ENCODE assay signal across 21 cellular contexts in the genomic region with DNA sequence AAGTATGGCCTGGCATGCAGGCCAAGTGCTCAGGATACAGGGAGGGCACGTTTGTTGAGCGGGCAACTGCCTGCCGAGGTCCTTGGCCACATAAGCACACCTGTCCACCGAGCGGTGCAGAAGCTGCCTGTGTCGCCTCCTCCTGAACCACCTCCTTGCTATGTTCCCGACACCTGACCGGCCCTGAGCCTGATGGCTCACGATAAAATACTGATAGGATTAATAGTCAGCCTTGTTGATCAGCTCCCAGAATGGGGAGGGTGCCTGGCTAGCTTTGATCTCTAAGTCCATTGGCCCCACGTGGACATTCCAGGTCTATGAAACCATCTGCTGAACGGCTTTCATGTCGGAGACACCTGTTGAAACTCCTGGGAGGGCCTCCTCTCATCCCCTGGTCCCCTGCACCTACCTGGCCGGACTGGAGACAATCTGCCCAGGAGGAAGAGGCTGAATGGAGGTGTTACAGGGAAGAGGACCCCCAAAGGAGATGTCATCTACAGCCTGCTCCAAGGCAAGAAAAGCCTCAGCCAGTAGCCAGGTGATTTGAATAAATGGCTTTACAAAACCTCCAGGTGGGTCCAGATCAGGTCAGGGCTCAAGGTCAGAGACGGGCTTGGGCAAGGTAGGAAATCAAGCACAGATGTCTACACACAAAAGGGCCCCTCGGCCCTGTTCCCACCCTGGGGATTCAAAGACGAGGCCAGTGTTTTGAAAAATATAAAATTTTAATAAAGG. TPM values are rescaled to one million over a fixed set of nuclear protein-coding genes. Genes with fewer than 3 reads are reported as not detected.
DNase-seq lines count a peak whose midpoint lies in the region; FAIRE-seq and TF ChIP-seq lines count a peak whose summit lies in the region.
"Had no signal": no experiment of that assay in that cellular context is flagged by ENCODE, and none has a peak within 500 bp of the region (broad histone marks: within the 10 kb centered on the region; RNA-seq: fewer than 3 reads in every experiment).

No MANE protein-coding gene starts in this region.

- H3K4me1 ChIP-seq in spleen: peaks cover 0 to 40% (median 19%) of the 10 kb centered on the region in 6 donors

- H3K27me3 Mint-ChIP-seq in mesothelial cell of epicardium (ENCODE audit: low read depth): no peaks in the 10 kb centered on the region

- no peaks in the 10 kb centered on the region for H3K9me3 Mint-ChIP-seq in mesothelial cell of epicardium
- H3K9me3 Mint-ChIP-seq: HFFc6 had no signal

- peaks cover 56% of the 10 kb centered on the region for H3K4me1 Mint-ChIP-seq in mesothelial cell of epicardium

- H3K36me3 ChIP-seq in spleen: peaks cover 0 to 20% (median 4%) of the 10 kb centered on the region in 6 donors

- H3K27me3 ChIP-seq in spleen (replicated peaks in 1 of 7): no peaks in the 10 kb centered on the region

- peak overlapping the region; percentile 79 for H3K27ac Mint-ChIP-seq in mesothelial cell of epicardium
- H3K27ac Mint-ChIP-seq: HFFc6 had no signal

- WGBS in spleen, 5 donors: 85 to 95% (median 91%) methylated on average over 16 of the region's 16 CpGs

- no peak overlapping the region for H3K4me3 Mint-ChIP-seq in mesothelial cell of epicardium
- H3K4me3 Mint-ChIP-seq: HFFc6 had no signal

- no peak overlapping the region for H3K4me3 ChIP-seq in spleen

- no peak for FAIRE-seq in GM12891 (lab: Jason Lieb, UNC)
- FAIRE-seq: GM18507 had no signal

- intact Hi-C loops in spleen (cut with DNase I; ENCODE audit: low total_unique reads): no loop called here

- peaks cover 28% of the 10 kb centered on the region for H3K36me3 Mint-ChIP-seq in mesothelial cell of epicardium

- no peak overlapping the region for H3K27ac ChIP-seq in spleen
- H3K27ac ChIP-seq: KMS-11 had no signal

- TF ChIP-seq POLR2A in spleen (IDR thresholded peaks at IDR 0.05) (no peak), GM12891 (IDR thresholded peaks at IDR 0.05; ENCODE audit: low read depth, low read length) (no peak)

- no peaks in the 10 kb centered on the region for H3K9me3 ChIP-seq in spleen

- TF ChIP-seq CTCF in mesothelial cell of epicardium (IDR thresholded peaks at IDR 0.05; ENCODE audit: unreplicated experiment) (no peak), spleen (IDR thresholded peaks at IDR 0.05 in 8 of 11, conservative IDR thresholded peaks at IDR 0.05 in 3 of 11) (no peak)

- peak; percentile 59 for DNase-seq in activated effector memory CD4-positive, alpha-beta T cell treated with anti-CD3 and anti-CD28 coated beads, Interleukin-2, amount 50 U/mL, for 16 hours
- DNase-seq in activated effector memory CD4-positive, alpha-beta T cell treated with Interleukin-2 at 50 U/mL for 16 hours: no peak
- DNase-seq in SW480 (ENCODE audit: low spot score) (peak; percentile 95), mesothelial cell of epicardium (ENCODE audit: low spot score in 2 of 2, unreplicated experiment in 2 of 2) (no peak), spleen (peak; percentile 51), GF-D8 (lab: John Stamatoyannopoulos, UW) (no peak), T1000 (lab: John Stamatoyannopoulos, UW) (no peak), GM12891 (ENCODE audit: insufficient read length, low spot score) (no peak)
- DNase-seq: 8988T, COR-L47, DMS153, GDM1, HFFc6, NCI-H1436, NCI-H1930, NCI-H226, NCI-H524, NCI-H82, OCI-M1 had no signal

TF ChIP-seq in GM12891, 5 proteins besides CTCF, POLR2A, EP300 and RAD21:
- TF ChIP-seq PAX5 (IDR thresholded peaks at IDR 0.05; ENCODE audit: insufficient read depth, low read length, severe bottlenecking): no peak
- no peak for TF ChIP-seq SPI1 (IDR thresholded peaks at IDR 0.05; ENCODE audit: low read depth, low read length)
- no peak for TF ChIP-seq POLR2AphosphoS5 (IDR thresholded peaks at IDR 0.05; ENCODE audit: low read depth, low read length)
- TF ChIP-seq POU2F2 (IDR thresholded peaks at IDR 0.05; ENCODE audit: low read depth, low read length): no peak
- TF ChIP-seq TAF1 (IDR thresholded peaks at IDR 0.05; ENCODE audit: low read depth, low read length): no peak

RNA-seq across cellular contexts. Expression of gene AXIN2, which starts 33.4 kb away (rescaled TPM):
- total RNA-seq in mesothelial cell of epicardium: 84.6 to 88.7 TPM (median 87.8 TPM) in 3 replicates
- 10 to 100 TPM in 6 of 7 donors, 1 to 10 TPM in 1; 9.8 to 16.6 (median 15.1) TPM for total RNA-seq in spleen
- 1 to 10 TPM; 1.1 to 3.0 (median 1.8) TPM for polyA plus RNA-seq in spleen
- polyA plus RNA-seq in GM12891 (2012; ENCODE audit: low read depth, missing spikeins): 1.0 TPM

Comparison
In these comparisons a context has a peak if more than half of its experiments do, and no peak if none do; other contexts are left out.
1. DNase-seq: peak in activated effector memory CD4-positive, alpha-beta T cell treated with anti-CD3 and anti-CD28 coated beads, Interleukin-2, amount 50 U/mL, for 16 hours (single experiment), SW480 (single experiment) and spleen (single experiment); none in activated effector memory CD4-positive, alpha-beta T cell treated with Interleukin-2 at 50 U/mL for 16 hours (single experiment), mesothelial cell of epicardium (0 of 2), GF-D8 (single experiment), T1000 (single experiment) and GM12891 (single experiment).